1 cellular context compared by ENCODE assay signal in the genomic region with DNA sequence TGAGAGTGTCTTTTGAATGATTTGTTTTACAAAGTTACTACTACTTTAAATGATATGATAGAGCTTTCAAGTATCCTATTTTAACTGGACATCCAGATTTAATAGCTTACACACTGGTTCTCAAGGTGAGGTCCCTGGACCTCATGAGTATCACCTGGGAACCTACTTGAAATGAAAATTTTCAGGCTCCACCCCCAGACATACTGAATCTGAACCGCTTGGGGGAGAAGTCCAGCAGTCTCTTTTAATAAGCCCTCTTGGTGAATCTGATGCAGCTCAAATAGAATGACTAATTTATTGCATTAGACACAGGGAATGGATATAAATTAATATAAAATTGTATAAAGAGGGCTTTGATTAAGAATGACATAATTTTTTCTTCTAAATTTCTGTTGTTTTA.
TF ChIP-seq lines count a peak whose summit lies in the region.

No MANE protein-coding gene starts in this region.

TF ChIP-seq in SK-N-SH treated with all-trans-retinoic acid at 6 μM for 48 hours, 23 proteins besides CTCF, POLR2A, EP300 and RAD21 (continued from another document):
- TF ChIP-seq, protein P1, sequence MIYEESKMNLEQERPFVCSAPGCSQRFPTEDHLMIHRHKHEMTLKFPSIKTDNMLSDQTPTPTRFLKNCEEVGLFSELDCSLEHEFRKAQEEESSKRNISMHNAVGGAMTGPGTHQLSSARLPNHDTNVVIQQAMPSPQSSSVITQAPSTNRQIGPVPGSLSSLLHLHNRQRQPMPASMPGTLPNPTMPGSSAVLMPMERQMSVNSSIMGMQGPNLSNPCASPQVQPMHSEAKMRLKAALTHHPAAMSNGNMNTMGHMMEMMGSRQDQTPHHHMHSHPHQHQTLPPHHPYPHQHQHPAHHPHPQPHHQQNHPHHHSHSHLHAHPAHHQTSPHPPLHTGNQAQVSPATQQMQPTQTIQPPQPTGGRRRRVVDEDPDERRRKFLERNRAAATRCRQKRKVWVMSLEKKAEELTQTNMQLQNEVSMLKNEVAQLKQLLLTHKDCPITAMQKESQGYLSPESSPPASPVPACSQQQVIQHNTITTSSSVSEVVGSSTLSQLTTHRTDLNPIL (CRISPR knock-in tag; IDR thresholded peaks at IDR 0.05; ENCODE audit: low read depth), result no peak
- TF ChIP-seq CSDC2 (CRISPR knock-in tag; IDR thresholded peaks at IDR 0.05) (no peak), PPARA (CRISPR knock-in tag; IDR thresholded peaks at IDR 0.05; ENCODE audit: borderline replicate concordance) (no peak), TCF4 (CRISPR knock-in tag; IDR thresholded peaks at IDR 0.05; ENCODE audit: borderline replicate concordance) (no peak)
